Comparison of ENCODE assay signal across 8 cellular contexts in genomic region chr5:36152324-36153298, GRCh38. TPM values are rescaled to one million over a fixed set of nuclear protein-coding genes. Genes with fewer than 3 reads are reported as not detected.
A peak's percentile ranks its signal among the peaks of the same experiment; 100 is the strongest.
DNase-seq lines count a peak whose midpoint lies in the region; ATAC-seq and TF ChIP-seq lines count a peak whose summit lies in the region.

No MANE protein-coding gene starts in this region.

- H3K36me3 Mint-ChIP-seq in stimulated activated naive CD8-positive, alpha-beta T cell treated with anti-CD3 and anti-CD28 coated beads, Interleukin-15, Interleukin-2, amounts not matched to agents 100 ng/mL and 50 ng/mL, for 24 hours (ENCODE audit: low read depth) = peaks cover 49% of the 10 kb centered on the region
- peaks cover 59% of the 10 kb centered on the region for H3K36me3 Mint-ChIP-seq in activated CD8-positive, alpha-beta T cell treated with anti-CD3 and anti-CD28 coated beads, Interleukin-2, amount 10 ng/mL, durations not matched to agents 7 days and 5 days (ENCODE audit: low read depth)

- peak overlapping the region in 7 of 10 donors; percentile 19 to 92 (median 56) for H3K27ac ChIP-seq in heart right ventricle

- H3K27ac Mint-ChIP-seq in stimulated activated naive CD8-positive, alpha-beta T cell treated with anti-CD3 and anti-CD28 coated beads, Interleukin-15, Interleukin-2, amounts not matched to agents 100 ng/mL and 50 ng/mL, for 24 hours = peak overlapping the region; percentile 90
- peak overlapping the region; percentile 83 for H3K27ac Mint-ChIP-seq in activated CD8-positive, alpha-beta T cell treated with anti-CD3 and anti-CD28 coated beads, Interleukin-2, amount 10 ng/mL, durations not matched to agents 7 days and 5 days

- peaks cover 0 to 44% (median 3%) of the 10 kb centered on the region in 9 donors for H3K36me3 ChIP-seq in heart right ventricle

- DNase-seq in stimulated activated naive CD8-positive, alpha-beta T cell treated with anti-CD3 and anti-CD28 coated beads, Interleukin-15, Interleukin-2, amounts not matched to agents 100 U/mL and 50 U/mL, for 24 hours = no peak
- DNase-seq in HT-29 (ENCODE audit: low spot score) (peak; percentile 58), heart right ventricle (no peak), retinal pigment epithelial cell (ENCODE audit: low read depth) (no peak)
- peak; percentile 27 for DNase-seq in activated CD8-positive, alpha-beta T cell treated with anti-CD3 and anti-CD28 coated beads, Interleukin-2, amount 10 ng/mL, durations not matched to agents 7 days and 5 days
- DNase-seq in stimulated activated CD4-positive, alpha-beta T cell treated with anti-CD3 and anti-CD28 coated beads, Interleukin-4, amount 100 ng/mL, for 4 hours = no peak
- no peak for DNase-seq in activated CD4-positive, alpha-beta T cell treated with anti-CD3 and anti-CD28 coated beads for 1 hour

- H3K27me3 Mint-ChIP-seq in stimulated activated naive CD8-positive, alpha-beta T cell treated with anti-CD3 and anti-CD28 coated beads, Interleukin-15, Interleukin-2, amounts not matched to agents 100 ng/mL and 50 ng/mL, for 24 hours = no peaks in the 10 kb centered on the region
- H3K27me3 Mint-ChIP-seq in activated CD8-positive, alpha-beta T cell treated with anti-CD3 and anti-CD28 coated beads, Interleukin-2, amount 10 ng/mL, durations not matched to agents 7 days and 5 days (ENCODE audit: low read depth) = no peaks in the 10 kb centered on the region

- no peaks in the 10 kb centered on the region for H3K27me3 ChIP-seq in heart right ventricle

- CTCF ChIA-PET in activated CD8-positive, alpha-beta T cell treated with anti-CD3 and anti-CD28 coated beads, Interleukin-2, amount 10 ng/mL, durations not matched to agents 7 days and 5 days (lab: Charles Lee) = interaction anchor here (1.3 to 3.3 kb wide), 4 partner anchors 16 to 547 kb away, joined by 3 to 19 read pairs (median 11); partner anchors contain the start of gene NADK2

- H3K4me3 Mint-ChIP-seq in stimulated activated naive CD8-positive, alpha-beta T cell treated with anti-CD3 and anti-CD28 coated beads, Interleukin-15, Interleukin-2, amounts not matched to agents 100 ng/mL and 50 ng/mL, for 24 hours = peak overlapping the region; percentile 91
- peak overlapping the region; percentile 93 for H3K4me3 Mint-ChIP-seq in activated CD8-positive, alpha-beta T cell treated with anti-CD3 and anti-CD28 coated beads, Interleukin-2, amount 10 ng/mL, durations not matched to agents 7 days and 5 days

- POLR2A ChIA-PET in activated CD8-positive, alpha-beta T cell treated with anti-CD3 and anti-CD28 coated beads, Interleukin-2, amount 10 ng/mL, durations not matched to agents 7 days and 5 days (lab: Charles Lee) = interaction anchor here (0.6 to 2.4 kb wide), 10 partner anchors 8 to 1226 kb away, joined by 3 to 27 read pairs (median 4); partner anchors contain the start of genes NADK2, NIPBL, NUP155 and WDR70

- intact Hi-C loops in heart right ventricle (cut with DNase I) = loop anchor here in 3 of 10 donors (1.0 to 5.0 kb wide), 2 partner anchors 89 to 90 kb away; partner anchors contain the start of gene NADK2 (in 3 of the 3)

- WGBS in heart right ventricle, 2 donors = 3 to 4% methylated on average over 24 of the region's 24 CpGs

- H3K4me1 ChIP-seq in heart right ventricle = peaks cover 2 to 58% (median 44%) of the 10 kb centered on the region in 9 donors

- no peaks in the 10 kb centered on the region for H3K9me3 Mint-ChIP-seq in stimulated activated naive CD8-positive, alpha-beta T cell treated with anti-CD3 and anti-CD28 coated beads, Interleukin-15, Interleukin-2, amounts not matched to agents 100 ng/mL and 50 ng/mL, for 24 hours
- H3K9me3 Mint-ChIP-seq in activated CD8-positive, alpha-beta T cell treated with anti-CD3 and anti-CD28 coated beads, Interleukin-2, amount 10 ng/mL, durations not matched to agents 7 days and 5 days (ENCODE audit: insufficient read depth) = no peaks in the 10 kb centered on the region

- no peak for ATAC-seq in stimulated activated naive CD8-positive, alpha-beta T cell treated with anti-CD3 and anti-CD28 coated beads, Interleukin-15, Interleukin-2, amounts not matched to agents 100 U/mL and 50 U/mL, for 24 hours
- ATAC-seq in activated CD8-positive, alpha-beta T cell treated with anti-CD3 and anti-CD28 coated beads, Interleukin-2, amount 10 ng/mL, durations not matched to agents 7 days and 5 days = no peak
- peak in 3 of 8 donors; percentile 4 to 25 (median 11) for ATAC-seq in heart right ventricle

- no peak for TF ChIP-seq CTCF in heart right ventricle (IDR thresholded peaks at IDR 0.05)
- TF ChIP-seq CTCF in retinal pigment epithelial cell (conservative IDR thresholded peaks at IDR 0.05; ENCODE audit: low read depth, low read length) = no peak

- no peaks in the 10 kb centered on the region for H3K9me3 ChIP-seq in heart right ventricle

- peaks cover 73% of the 10 kb centered on the region for H3K4me1 Mint-ChIP-seq in stimulated activated naive CD8-positive, alpha-beta T cell treated with anti-CD3 and anti-CD28 coated beads, Interleukin-15, Interleukin-2, amounts not matched to agents 100 ng/mL and 50 ng/mL, for 24 hours (ENCODE audit: low read depth)
- peaks cover 50% of the 10 kb centered on the region for H3K4me1 Mint-ChIP-seq in activated CD8-positive, alpha-beta T cell treated with anti-CD3 and anti-CD28 coated beads, Interleukin-2, amount 10 ng/mL, durations not matched to agents 7 days and 5 days (ENCODE audit: low read depth)

- peak overlapping the region; percentile 86 to 100 (median 94) for H3K4me3 ChIP-seq in heart right ventricle
- H3K4me3 ChIP-seq in retinal pigment epithelial cell (ENCODE audit: low read length) = peak overlapping the region; percentile 91

RNA-seq across cellular contexts. Expression of gene SKP2, which starts 0.7 kb away (rescaled TPM):
- total RNA-seq in HT-29 (2014; rRNA removed; shearing (Covaris generic)) = 58.9 and 59.4 TPM in 2 replicates
- total RNA-seq in activated CD8-positive, alpha-beta T cell treated with anti-CD3 and anti-CD28 coated beads, Interleukin-2, amount 10 ng/mL, durations not matched to agents 7 days and 5 days = 10 to 100 TPM; 54.6 to 61.4 TPM
- total RNA-seq in heart right ventricle = 1 to 10 TPM; 3.5 to 9.5 (median 5.6) TPM
- 1 to 10 TPM; 1.5 to 2.1 TPM for polyA plus RNA-seq in heart right ventricle

RNA-seq across cellular contexts. Expression of gene LMBRD2, which starts 0.9 kb away (rescaled TPM):
- 5.0 and 5.4 TPM in 2 replicates for total RNA-seq in HT-29 (2014; rRNA removed; shearing (Covaris generic))
- 10 to 100 TPM; 11.5 to 11.8 TPM for total RNA-seq in activated CD8-positive, alpha-beta T cell treated with anti-CD3 and anti-CD28 coated beads, Interleukin-2, amount 10 ng/mL, durations not matched to agents 7 days and 5 days
- total RNA-seq in heart right ventricle = 10 to 100 TPM; 10.9 to 16.5 (median 12.7) TPM
- 1 to 10 TPM; 2.2 to 3.2 TPM for polyA plus RNA-seq in heart right ventricle

Comparison
In these comparisons a context has a peak if more than half of its experiments do, and no peak if none do; other contexts are left out.
1. DNase-seq: peak in HT-29 (single experiment) and activated CD8-positive, alpha-beta T cell treated with anti-CD3 and anti-CD28 coated beads, Interleukin-2, amount 10 ng/mL, durations not matched to agents 7 days and 5 days (single experiment); none in stimulated activated naive CD8-positive, alpha-beta T cell treated with anti-CD3 and anti-CD28 coated beads, Interleukin-15, Interleukin-2, amounts not matched to agents 100 U/mL and 50 U/mL, for 24 hours (single experiment), heart right ventricle (0 of 2), retinal pigment epithelial cell (single experiment), stimulated activated CD4-positive, alpha-beta T cell treated with anti-CD3 and anti-CD28 coated beads, Interleukin-4, amount 100 ng/mL, for 4 hours (0 of 2) and activated CD4-positive, alpha-beta T cell treated with anti-CD3 and anti-CD28 coated beads for 1 hour (single experiment).